ENCODE assay signal across 23 cellular contexts in genomic region chr10:110939419-110939818, GRCh38.
"Had no signal": no experiment of that assay in that cellular context is flagged by ENCODE, and none has a peak within 500 bp of the region (broad histone marks: within the 10 kb centered on the region; RNA-seq: fewer than 3 reads in every experiment).

No MANE protein-coding gene starts in this region.

- H3K27ac Mint-ChIP-seq: mesothelial cell of epicardium had no signal

- ATAC-seq: esophagus mucosa, gastrocnemius medialis, heart right ventricle, left cardiac atrium, left lung, left ventricle myocardium superior, lower lobe of right lung, mucosa of descending colon had no signal

- H3K27me3 ChIP-seq: dorsolateral prefrontal cortex, esophagus squamous epithelium, gastrocnemius medialis, heart right ventricle, left lung had no signal

- H3K9me3 ChIP-seq: esophagus squamous epithelium, gastrocnemius medialis, left lung, lower lobe of right lung, mucosa of descending colon had no signal

- FAIRE-seq: colon had no signal

- H3K4me3 ChIP-seq: coronary artery, dorsolateral prefrontal cortex, esophagus squamous epithelium, gastrocnemius medialis, heart right ventricle, left lung, lower lobe of right lung, mucosa of descending colon had no signal

- H3K4me1 Mint-ChIP-seq: mesothelial cell of epicardium had no signal

- H3K36me3 ChIP-seq: gastrocnemius medialis had no signal

- DNase-seq: dorsolateral prefrontal cortex; effector CD4-positive, alpha-beta T cell; effector memory CD4-positive, alpha-beta T cell; erythroblast; esophagus squamous epithelium; foreskin melanocyte; gastrocnemius medialis; glutamatergic neuron; head of caudate nucleus; heart right ventricle; hippocampal formation; islet precursor cell; left cardiac atrium; left lung; left ventricle myocardium superior; lower lobe of right lung; mesenchymal stem cell; mucosa of descending colon had no signal

- H3K27ac ChIP-seq: coronary artery, dorsolateral prefrontal cortex, epithelial cell of prostate, esophagus squamous epithelium, gastrocnemius medialis, heart right ventricle, left lung, lower lobe of right lung had no signal

- H3K4me3 Mint-ChIP-seq: mesothelial cell of epicardium had no signal

- H3K4me1 ChIP-seq: lower lobe of right lung had no signal
